In the genomic region with DNA sequence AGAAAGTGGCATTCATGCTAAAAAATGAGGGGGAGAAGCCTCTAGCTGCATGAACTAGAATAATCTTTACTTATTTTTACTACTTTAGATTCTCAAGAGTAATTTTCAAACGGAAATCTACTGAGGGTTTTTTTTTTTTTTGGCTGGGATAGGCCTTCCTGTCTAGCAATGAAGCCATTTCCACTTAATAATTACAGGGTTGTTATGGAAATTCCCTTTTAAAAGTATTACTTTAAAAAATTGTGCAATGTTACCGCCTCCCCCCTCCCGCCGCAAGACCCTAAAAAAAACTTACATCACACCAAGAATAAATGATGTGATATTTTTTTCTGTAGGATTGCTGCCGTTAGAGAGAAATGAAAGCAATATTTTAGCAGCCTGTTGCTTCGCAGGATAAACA, we compare ENCODE assay signal across 14 cellular contexts. TPM values are rescaled to one million over a fixed set of nuclear protein-coding genes. Genes with fewer than 3 reads are reported as not detected.
A peak's percentile ranks its signal among the peaks of the same experiment; 100 is the strongest.
DNase-seq lines count a peak whose midpoint lies in the region; ATAC-seq and TF ChIP-seq lines count a peak whose summit lies in the region.
"Had no signal": no experiment of that assay in that cellular context is flagged by ENCODE, and none has a peak within 500 bp of the region (broad histone marks: within the 10 kb centered on the region; RNA-seq: fewer than 3 reads in every experiment).

No MANE protein-coding gene starts in this region.

- no peak overlapping the region for H2AK5ac ChIP-seq in H9 (ENCODE audit: insufficient read length, low read length)

- H3K4me3 ChIP-seq in AG04450 (ENCODE audit: low read depth, low read length) (no peak overlapping the region), choroid plexus epithelial cell (ENCODE audit: low read depth, low read length) (no peak overlapping the region), parathyroid adenoma (ENCODE audit: low read depth, low read length) (no peak overlapping the region)
- H3K4me3 ChIP-seq: HAP-1 had no signal

- H3K23ac ChIP-seq in H9 (ENCODE audit: insufficient read length, low read depth, low read length), result no peak overlapping the region

- H2BK15ac ChIP-seq in H9 (ENCODE audit: low read depth, low read length), result no peak overlapping the region

- H3K4me3 Mint-ChIP-seq in H9, result no peak overlapping the region
- H3K4me3 Mint-ChIP-seq: CD4-positive, alpha-beta T cell; T-helper 17 cell had no signal

- no peak overlapping the region for H4K91ac ChIP-seq in H9 (ENCODE audit: insufficient read length, low read depth, low read length)

- H3K4me1 Mint-ChIP-seq in H9, result peaks cover 52 to 54% of the 10 kb centered on the region in 2 experiments

- H2BK120ac ChIP-seq in H9 (ENCODE audit: low read depth, low read length, poor library complexity, severe bottlenecking), result no peak overlapping the region

- H3K4me2 ChIP-seq in parathyroid adenoma (ENCODE audit: low read length) (no peak overlapping the region), H9 (ENCODE audit: insufficient read depth, insufficient read length, low read length) (no peak overlapping the region)

- H3K18ac ChIP-seq in H9 (ENCODE audit: insufficient read length, low read depth, low read length), result no peak overlapping the region

- H3K4ac ChIP-seq in H9 (ENCODE audit: low read depth, low read length), result no peak overlapping the region

- peaks cover 0 to 10% (median 2%) of the 10 kb centered on the region in 3 experiments; a peak in 3 of 7 replicates for H3K36me3 Mint-ChIP-seq in H9 (ENCODE audit: insufficient read depth in 1 of 3, low read depth in 3 of 3)

- H4K20me1 ChIP-seq in H9 (ENCODE audit: control insufficient read depth, insufficient read depth, insufficient read length), result no peaks in the 10 kb centered on the region

- peaks cover 4% of the 10 kb centered on the region for H3K23me2 ChIP-seq in H9 (ENCODE audit: insufficient read length, low read depth, low read length, poor library complexity, severe bottlenecking)

- H3K14ac ChIP-seq in H9 (ENCODE audit: insufficient read depth, low read length), result no peak overlapping the region

- peaks cover 9% of the 10 kb centered on the region; the same call in 1 of the 2 replicates for H3K27me3 Mint-ChIP-seq in H9 (ENCODE audit: low read depth)
- H3K27me3 Mint-ChIP-seq: CD4-positive, alpha-beta T cell; T-helper 17 cell had no signal

- no peaks in the 10 kb centered on the region for H3K9me3 ChIP-seq in AG04450 (ENCODE audit: control insufficient read depth, insufficient read depth, low read length)
- H3K9me3 ChIP-seq in parathyroid adenoma (ENCODE audit: control insufficient read depth, low read length), result no peaks in the 10 kb centered on the region
- no peaks in the 10 kb centered on the region for H3K9me3 ChIP-seq in H9 (ENCODE audit: control insufficient read depth, low read depth, low read length)
- H3K9me3 ChIP-seq: HAP-1 had no signal

- H3K27me3 ChIP-seq in AG04450 (ENCODE audit: control insufficient read depth, insufficient read depth, low read length) (no peaks in the 10 kb centered on the region), parathyroid adenoma (ENCODE audit: control insufficient read depth, insufficient read depth, low read length) (no peaks in the 10 kb centered on the region), H9 (ENCODE audit: insufficient read depth, low read length) (no peaks in the 10 kb centered on the region)

- H3K9me3 Mint-ChIP-seq in H9, result peaks cover 0 to 5% of the 10 kb centered on the region in 2 experiments; a peak in 2 of 5 replicates
- H3K9me3 Mint-ChIP-seq: CD4-positive, alpha-beta T cell had no signal

- no peak overlapping the region; a peak in 1 of 7 replicates for H3K27ac Mint-ChIP-seq in H9
- H3K27ac Mint-ChIP-seq: CD4-positive, alpha-beta T cell; T-helper 17 cell had no signal

- ATAC-seq in GM19035 (IDR thresholded peaks at IDR 0.05; ENCODE audit: unreplicated experiment) (no peak), GM19397 (IDR thresholded peaks at IDR 0.05; ENCODE audit: unreplicated experiment) (no peak)
- ATAC-seq: T-helper 17 cell had no signal

- no peak overlapping the region for H2AFZ ChIP-seq in parathyroid adenoma
- H2AFZ ChIP-seq in H9 (ENCODE audit: low read length), result no peak overlapping the region

- no peak overlapping the region for H4K8ac ChIP-seq in H9 (replicated peaks; ENCODE audit: insufficient read length, low read depth, low read length)

- H3T11ph ChIP-seq in H9 (ENCODE audit: low read length), result no peak overlapping the region

- H3K27ac ChIP-seq in AG04450 (ENCODE audit: low read depth, low read length) (peak overlapping the region; percentile 4), parathyroid adenoma (peak overlapping the region; percentile 62), H9 (ENCODE audit: insufficient read length, low read depth, low read length) (no peak overlapping the region)

- H3K79me2 ChIP-seq in parathyroid adenoma (no peaks in the 10 kb centered on the region), H9 (ENCODE audit: insufficient read depth, low read length) (no peaks in the 10 kb centered on the region)

- POLR2A ChIA-PET in AG04450 (lab: Yijun Ruan, JAX), result interaction anchor here (0.6 kb wide), 1 partner anchor 29 kb away, joined by 8 read pairs; no protein-coding TSS in a partner anchor

- no peaks in the 10 kb centered on the region for H3K4me1 ChIP-seq in parathyroid adenoma
- H3K4me1 ChIP-seq in H9 (ENCODE audit: insufficient read depth, low read length), result peaks cover 12% of the 10 kb centered on the region; the same call in 1 of the 2 replicates

- TF ChIP-seq CTCF in AG04450 (IDR thresholded peaks at IDR 0.05; ENCODE audit: low read depth, low read length) (no peak), choroid plexus epithelial cell (conservative IDR thresholded peaks at IDR 0.05; ENCODE audit: low read depth, low read length) (no peak), parathyroid adenoma (IDR thresholded peaks at IDR 0.05) (no peak), H9 (conservative IDR thresholded peaks at IDR 0.05) (no peak)

- no peaks in the 10 kb centered on the region for H3K79me1 ChIP-seq in H9 (ENCODE audit: insufficient read depth, low read depth, low read length, poor library complexity, severe bottlenecking)

- no peak overlapping the region for H2BK5ac ChIP-seq in H9 (ENCODE audit: insufficient read length, low read length)

- no peaks in the 10 kb centered on the region for H3K36me3 ChIP-seq in parathyroid adenoma (ENCODE audit: control insufficient read depth, insufficient read depth, low read length)
- H3K36me3 ChIP-seq: HAP-1 had no signal

- DNase-seq in AG04450 (ENCODE audit: low read depth, low spot score) (no peak), NOMO-1 (lab: John Stamatoyannopoulos, UW; ENCODE audit: unreplicated experiment in 2 of 2) (peak; percentile 60 to 68), choroid plexus epithelial cell (ENCODE audit: low read depth) (peak; percentile 20), H9 (no peak), NCI-H345 treated with DMSO at 0.1 percent for 48 hours (lab: John Stamatoyannopoulos, UW; ENCODE audit: unreplicated experiment) (no peak)
- DNase-seq: CD4-positive, alpha-beta T cell; central memory CD4-positive, alpha-beta T cell; head of caudate nucleus; NCI-H510A treated with DMSO at 0.1 percent for 48 hours; T-helper 17 cell had no signal

- WGBS in H9 (ENCODE audit: extremely low coverage, insufficient read length, low lambda C conversion rate), result no CpG with 5 or more reads among the region's 6 CpGs

- CTCF ChIA-PET in AG04450 (lab: Charles Lee), result no interaction called here

- H3K56ac ChIP-seq in H9 (ENCODE audit: insufficient read length, low read depth, low read length), result no peak overlapping the region

- H2BK12ac ChIP-seq in H9 (ENCODE audit: insufficient read length, low read depth, low read length), result no peak overlapping the region

- no peak overlapping the region for H3K9ac ChIP-seq in parathyroid adenoma
- H3K9ac ChIP-seq in H9 (ENCODE audit: extremely low read depth, insufficient read length, low read length), result no peak overlapping the region

- H2BK20ac ChIP-seq in H9 (ENCODE audit: low read depth, low read length, poor library complexity, severe bottlenecking), result no peak overlapping the region

- no peak overlapping the region for H4K5ac ChIP-seq in H9 (ENCODE audit: insufficient read length, low read depth, low read length)

RNA-seq across cellular contexts. Expression of a gene that starts 32.5 kb away (rescaled TPM):
- polyA plus RNA-seq in AG04450 (2011; rRNA removed), result 18.3 and 31.0 TPM in 2 replicates
- 7.4 and 18.2 TPM in 2 replicates for polyA minus RNA-seq in AG04450 (2011; rRNA and poly(A)+ RNA removed)
- total RNA-seq in H9 (2021), result 36.3 and 39.4 TPM in 2 replicates

Comparison
In these comparisons a context has a peak if more than half of its experiments do, and no peak if none do; other contexts are left out.
1. DNase-seq: peak in NOMO-1 (2 of 2) and choroid plexus epithelial cell (single experiment); none in AG04450 (single experiment), H9 (single experiment) and NCI-H345 treated with DMSO at 0.1 percent for 48 hours (single experiment).